In the genomic region with DNA sequence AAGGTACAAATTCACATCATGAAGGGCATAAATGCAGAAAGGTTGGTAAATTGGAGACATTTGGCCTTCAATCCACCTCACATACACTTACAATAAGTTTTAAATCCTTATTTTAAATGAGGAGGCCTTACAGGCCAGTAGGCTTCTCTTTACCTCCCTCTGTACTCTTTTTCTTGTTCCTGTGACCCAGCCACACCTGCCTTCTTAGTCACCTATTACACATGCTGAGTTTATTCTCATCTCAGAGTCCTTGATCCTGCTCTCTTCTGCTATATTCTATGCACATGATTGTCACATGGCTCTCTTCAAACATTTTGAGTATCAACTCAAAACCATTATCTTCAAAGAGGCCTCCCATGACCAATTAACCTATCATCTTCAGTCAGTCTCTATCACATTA, we compare ENCODE assay signal across 18 cellular contexts.
DNase-seq lines count a peak whose midpoint lies in the region; ATAC-seq, FAIRE-seq and TF ChIP-seq lines count a peak whose summit lies in the region.
"Had no signal": no experiment of that assay in that cellular context is flagged by ENCODE, and none has a peak within 500 bp of the region (broad histone marks: within the 10 kb centered on the region; RNA-seq: fewer than 3 reads in every experiment).

No MANE protein-coding gene starts in this region.

- ATAC-seq in foreskin keratinocyte: peak; percentile 82
- ATAC-seq: HepG2 had no signal

- no peak for TF ChIP-seq CTCF in foreskin keratinocyte (conservative IDR thresholded peaks at IDR 0.05)

- H3K36me3 ChIP-seq in small intestine (ENCODE audit: control insufficient read depth in 2 of 2, insufficient read depth in 2 of 2, low read length in 2 of 2): no peaks in the 10 kb centered on the region
- H3K36me3 ChIP-seq: BLaER1 had no signal

- FAIRE-seq in small intestine (lab: Jason Lieb, UNC): no peak
- FAIRE-seq: GM12878, HepG2, HTR-8/SVneo had no signal

- H3K4me1 ChIP-seq in foreskin keratinocyte: no peaks in the 10 kb centered on the region
- peaks cover 0 to 3% of the 10 kb centered on the region in 2 donors for H3K4me1 ChIP-seq in small intestine (ENCODE audit: control insufficient read depth in 2 of 2, insufficient read depth in 1 of 2, low read depth in 1 of 2, low read length in 1 of 2)
- H3K4me1 ChIP-seq: BLaER1 had no signal

- H3K27ac ChIP-seq in foreskin keratinocyte (no peak overlapping the region), small intestine (ENCODE audit: low read depth in 1 of 2, low read length in 1 of 2) (no peak overlapping the region)
- H3K27ac ChIP-seq: 22Rv1, BLaER1 had no signal

- H3K4me3 ChIP-seq in small intestine (ENCODE audit: low read depth in 1 of 2, low read length in 2 of 2): no peak overlapping the region
- H3K4me3 ChIP-seq: BLaER1, GM12878 had no signal

- peak; percentile 47 for DNase-seq in NCI-H748 (lab: John Stamatoyannopoulos, UW; ENCODE audit: unreplicated experiment)
- no peak for DNase-seq in NCI-H748 treated with DMSO at 0.1 percent for 48 hours (lab: John Stamatoyannopoulos, UW)
- DNase-seq in NCI-H510A treated with DMSO at 0.1 percent for 48 hours (lab: John Stamatoyannopoulos, UW): peak; percentile 29
- peak in 1 of 2 donors; percentile 37 for DNase-seq in foreskin keratinocyte
- DNase-seq in small intestine: peak; percentile 33
- no peak for DNase-seq in activated naive CD4-positive, alpha-beta T cell treated with Interleukin-2 at 50 U/mL for 16 hours
- DNase-seq in NCI-H1092 (lab: John Stamatoyannopoulos, UW): no peak
- DNase-seq in globus pallidus (ENCODE audit: low spot score): no peak
- DNase-seq: AML-193; Caco-2; CD8-positive, alpha-beta memory T cell; GOT3; H9 had no signal

- no peaks in the 10 kb centered on the region for H3K27me3 ChIP-seq in foreskin keratinocyte
- H3K27me3 ChIP-seq in small intestine (ENCODE audit: control insufficient read depth in 2 of 2, insufficient read depth in 2 of 2, low read length in 2 of 2): no peaks in the 10 kb centered on the region
- H3K27me3 ChIP-seq: BLaER1 had no signal

- no peaks in the 10 kb centered on the region for H3K9me3 ChIP-seq in small intestine (ENCODE audit: control insufficient read depth, low read depth)
- H3K9me3 ChIP-seq: BLaER1, Caco-2 had no signal

Comparison
In these comparisons a context has a peak if more than half of its experiments do, and no peak if none do; other contexts are left out.
1. DNase-seq: peak in NCI-H748 (single experiment), NCI-H510A treated with DMSO at 0.1 percent for 48 hours (single experiment) and small intestine (single experiment); none in NCI-H748 treated with DMSO at 0.1 percent for 48 hours (single experiment), activated naive CD4-positive, alpha-beta T cell treated with Interleukin-2 at 50 U/mL for 16 hours (single experiment), NCI-H1092 (single experiment) and globus pallidus (single experiment).